Comparison of ENCODE assay signal across 1 cellular context in the genomic region with DNA sequence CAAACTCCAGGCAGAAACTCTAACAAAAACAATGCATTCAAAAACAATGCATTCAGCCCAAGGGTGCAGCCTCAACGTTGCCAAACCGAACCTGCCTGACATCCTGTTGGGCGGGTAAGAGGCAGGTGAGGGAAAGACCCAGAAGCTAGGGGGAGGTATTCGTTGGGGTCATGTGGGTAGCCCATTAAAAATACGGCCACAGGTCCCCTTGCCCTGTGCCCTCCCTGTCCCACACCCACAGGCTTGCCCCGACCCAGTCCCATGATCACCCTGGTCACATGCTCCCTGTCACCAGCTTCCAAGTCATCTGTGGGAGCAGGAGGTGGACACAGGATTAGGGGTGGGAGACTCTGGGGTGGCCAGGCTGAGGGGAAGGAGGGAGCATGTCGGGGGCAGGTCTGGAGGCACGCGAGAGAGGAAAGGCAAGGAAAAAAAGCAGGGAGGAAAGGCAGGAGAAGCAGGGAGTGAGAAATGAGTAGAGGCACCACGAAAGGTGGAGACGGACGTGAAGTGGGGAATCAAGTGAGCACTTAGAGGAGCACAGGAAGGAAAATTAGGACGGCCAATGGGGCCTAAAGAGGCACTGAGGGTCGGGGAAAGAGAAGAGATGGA.
TF ChIP-seq lines count a peak whose summit lies in the region.

No MANE protein-coding gene starts in this region.

TF ChIP-seq in K562, 482 proteins besides CTCF, POLR2A, EP300 and RAD21 (continues in another document):
- TF ChIP-seq NR4A1 (CRISPR knock-in tag; IDR thresholded peaks at IDR 0.05) (no peak), NR4A1 (tag; IDR thresholded peaks at IDR 0.05) (peak; percentile 55; the same call in 1 of the 2 replicates), TAF9B (IDR thresholded peaks at IDR 0.05; ENCODE audit: partially characterized antibody) (peak; percentile 53), NFIX (CRISPR knock-in tag; IDR thresholded peaks at IDR 0.05; ENCODE audit: low read depth) (no peak), HDAC1 (IDR thresholded peaks at IDR 0.05) (peak in 1 of 2 experiments; percentile 73; a peak in 2 of 4 replicates), ZNF263 (CRISPR knock-in tag; IDR thresholded peaks at IDR 0.05; ENCODE audit: borderline replicate concordance) (0 out of 2 replicates have a peak, but pooled peaks have one; percentile 26), TAF7 (tag; IDR thresholded peaks at IDR 0.05) (peak; percentile 34; the same call in 1 of the 2 replicates), TOE1 (IDR thresholded peaks at IDR 0.05; ENCODE audit: borderline replicate concordance) (peak; percentile 71), TOE1 (CRISPR knock-in tag; IDR thresholded peaks at IDR 0.05; ENCODE audit: borderline replicate concordance, low read depth) (no peak), ZNF766 (CRISPR knock-in tag; conservative IDR thresholded peaks at IDR 0.05) (peak; percentile 20; the same call in 1 of the 2 replicates), HDGF (IDR thresholded peaks at IDR 0.05) (peak; percentile 95), PCBP2 (IDR thresholded peaks at IDR 0.05; ENCODE audit: low read depth, low read length, poor library complexity, severe bottlenecking) (no peak), ELF4 (CRISPR knock-in tag; IDR thresholded peaks at IDR 0.05) (peak; percentile 89), PHB2 (IDR thresholded peaks at IDR 0.05; ENCODE audit: low read depth) (0 out of 2 replicates have a peak, but pooled peaks have one; percentile 40), NR2C1 (IDR thresholded peaks at IDR 0.05) (no peak; the same call in 1 of the 2 replicates), NR2C1 (tag; IDR thresholded peaks at IDR 0.05) (0 out of 2 replicates have a peak, but pooled peaks have one; percentile 23), ZNF347 (CRISPR knock-in tag; IDR thresholded peaks at IDR 0.05; ENCODE audit: low read depth) (no peak), ETV1 (tag; conservative IDR thresholded peaks at IDR 0.05; ENCODE audit: low read depth) (peak; percentile 19; the same call in 1 of the 2 replicates), ZFX (CRISPR knock-in tag; IDR thresholded peaks at IDR 0.05) (no peak), NFIC (IDR thresholded peaks at IDR 0.05) (0 out of 2 replicates have a peak, but pooled peaks have one; percentile 14), CBFA2T2 (conservative IDR thresholded peaks at IDR 0.05) (no peak), EGR1 (conservative IDR thresholded peaks at IDR 0.05) (no peak), HNRNPH1 (optimal IDR thresholded peaks at IDR 0.05; ENCODE audit: low read depth, low read length) (no peak), STAG1 (CRISPR knock-in tag; IDR thresholded peaks at IDR 0.05; ENCODE audit: borderline replicate concordance) (no peak), FOXJ2 (tag; IDR thresholded peaks at IDR 0.05) (peak; percentile 69; the same call in 1 of the 2 replicates), ZNF644 (tag; IDR thresholded peaks at IDR 0.05; ENCODE audit: low read depth) (peak; percentile 60; the same call in 1 of the 2 replicates), ARNT (IDR thresholded peaks at IDR 0.05) (peak in 1 of 2 experiments; percentile 68; a peak in 1 of 4 replicates)
- TF ChIP-seq, protein P1, sequence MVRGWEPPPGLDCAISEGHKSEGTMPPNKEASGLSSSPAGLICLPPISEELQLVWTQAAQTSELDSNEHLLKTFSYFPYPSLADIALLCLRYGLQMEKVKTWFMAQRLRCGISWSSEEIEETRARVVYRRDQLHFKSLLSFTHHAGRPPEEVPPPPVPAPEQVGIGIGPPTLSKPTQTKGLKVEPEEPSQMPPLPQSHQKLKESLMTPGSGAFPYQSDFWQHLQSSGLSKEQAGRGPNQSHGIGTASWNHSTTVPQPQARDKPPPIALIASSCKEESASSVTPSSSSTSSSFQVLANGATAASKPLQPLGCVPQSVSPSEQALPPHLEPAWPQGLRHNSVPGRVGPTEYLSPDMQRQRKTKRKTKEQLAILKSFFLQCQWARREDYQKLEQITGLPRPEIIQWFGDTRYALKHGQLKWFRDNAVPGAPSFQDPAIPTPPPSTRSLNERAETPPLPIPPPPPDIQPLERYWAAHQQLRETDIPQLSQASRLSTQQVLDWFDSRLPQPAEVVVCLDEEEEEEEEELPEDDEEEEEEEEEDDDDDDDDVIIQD (CRISPR knock-in tag; IDR thresholded peaks at IDR 0.05), result 0 out of 2 replicates have a peak, but pooled peaks have one; percentile 36
- TF ChIP-seq, protein P2, sequence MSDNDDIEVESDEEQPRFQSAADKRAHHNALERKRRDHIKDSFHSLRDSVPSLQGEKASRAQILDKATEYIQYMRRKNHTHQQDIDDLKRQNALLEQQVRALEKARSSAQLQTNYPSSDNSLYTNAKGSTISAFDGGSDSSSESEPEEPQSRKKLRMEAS (CRISPR knock-in tag; IDR thresholded peaks at IDR 0.05), result peak; percentile 23; the same call in 1 of the 2 replicates
- TF ChIP-seq, protein P3, sequence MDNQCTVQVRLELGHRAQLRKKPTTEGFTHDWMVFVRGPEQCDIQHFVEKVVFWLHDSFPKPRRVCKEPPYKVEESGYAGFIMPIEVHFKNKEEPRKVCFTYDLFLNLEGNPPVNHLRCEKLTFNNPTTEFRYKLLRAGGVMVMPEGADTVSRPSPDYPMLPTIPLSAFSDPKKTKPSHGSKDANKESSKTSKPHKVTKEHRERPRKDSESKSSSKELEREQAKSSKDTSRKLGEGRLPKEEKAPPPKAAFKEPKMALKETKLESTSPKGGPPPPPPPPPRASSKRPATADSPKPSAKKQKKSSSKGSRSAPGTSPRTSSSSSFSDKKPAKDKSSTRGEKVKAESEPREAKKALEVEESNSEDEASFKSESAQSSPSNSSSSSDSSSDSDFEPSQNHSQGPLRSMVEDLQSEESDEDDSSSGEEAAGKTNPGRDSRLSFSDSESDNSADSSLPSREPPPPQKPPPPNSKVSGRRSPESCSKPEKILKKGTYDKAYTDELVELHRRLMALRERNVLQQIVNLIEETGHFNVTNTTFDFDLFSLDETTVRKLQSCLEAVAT (IDR thresholded peaks at IDR 0.05), result peak; percentile 73 to 88; a peak in 3 of 4 replicates
- TF ChIP-seq, protein P4, sequence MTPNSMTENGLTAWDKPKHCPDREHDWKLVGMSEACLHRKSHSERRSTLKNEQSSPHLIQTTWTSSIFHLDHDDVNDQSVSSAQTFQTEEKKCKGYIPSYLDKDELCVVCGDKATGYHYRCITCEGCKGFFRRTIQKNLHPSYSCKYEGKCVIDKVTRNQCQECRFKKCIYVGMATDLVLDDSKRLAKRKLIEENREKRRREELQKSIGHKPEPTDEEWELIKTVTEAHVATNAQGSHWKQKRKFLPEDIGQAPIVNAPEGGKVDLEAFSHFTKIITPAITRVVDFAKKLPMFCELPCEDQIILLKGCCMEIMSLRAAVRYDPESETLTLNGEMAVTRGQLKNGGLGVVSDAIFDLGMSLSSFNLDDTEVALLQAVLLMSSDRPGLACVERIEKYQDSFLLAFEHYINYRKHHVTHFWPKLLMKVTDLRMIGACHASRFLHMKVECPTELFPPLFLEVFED (CRISPR knock-in tag; conservative IDR thresholded peaks at IDR 0.05), result peak; percentile 93; the same call in 1 of the 2 replicates
- TF ChIP-seq, protein P5, sequence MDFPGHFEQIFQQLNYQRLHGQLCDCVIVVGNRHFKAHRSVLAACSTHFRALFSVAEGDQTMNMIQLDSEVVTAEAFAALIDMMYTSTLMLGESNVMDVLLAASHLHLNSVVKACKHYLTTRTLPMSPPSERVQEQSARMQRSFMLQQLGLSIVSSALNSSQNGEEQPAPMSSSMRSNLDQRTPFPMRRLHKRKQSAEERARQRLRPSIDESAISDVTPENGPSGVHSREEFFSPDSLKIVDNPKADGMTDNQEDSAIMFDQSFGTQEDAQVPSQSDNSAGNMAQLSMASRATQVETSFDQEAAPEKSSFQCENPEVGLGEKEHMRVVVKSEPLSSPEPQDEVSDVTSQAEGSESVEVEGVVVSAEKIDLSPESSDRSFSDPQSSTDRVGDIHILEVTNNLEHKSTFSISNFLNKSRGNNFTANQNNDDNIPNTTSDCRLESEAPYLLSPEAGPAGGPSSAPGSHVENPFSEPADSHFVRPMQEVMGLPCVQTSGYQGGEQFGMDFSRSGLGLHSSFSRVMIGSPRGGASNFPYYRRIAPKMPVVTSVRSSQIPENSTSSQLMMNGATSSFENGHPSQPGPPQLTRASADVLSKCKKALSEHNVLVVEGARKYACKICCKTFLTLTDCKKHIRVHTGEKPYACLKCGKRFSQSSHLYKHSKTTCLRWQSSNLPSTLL (IDR thresholded peaks at IDR 0.05), result 0 out of 2 replicates have a peak, but pooled peaks have one; percentile 32
- TF ChIP-seq, protein P6, sequence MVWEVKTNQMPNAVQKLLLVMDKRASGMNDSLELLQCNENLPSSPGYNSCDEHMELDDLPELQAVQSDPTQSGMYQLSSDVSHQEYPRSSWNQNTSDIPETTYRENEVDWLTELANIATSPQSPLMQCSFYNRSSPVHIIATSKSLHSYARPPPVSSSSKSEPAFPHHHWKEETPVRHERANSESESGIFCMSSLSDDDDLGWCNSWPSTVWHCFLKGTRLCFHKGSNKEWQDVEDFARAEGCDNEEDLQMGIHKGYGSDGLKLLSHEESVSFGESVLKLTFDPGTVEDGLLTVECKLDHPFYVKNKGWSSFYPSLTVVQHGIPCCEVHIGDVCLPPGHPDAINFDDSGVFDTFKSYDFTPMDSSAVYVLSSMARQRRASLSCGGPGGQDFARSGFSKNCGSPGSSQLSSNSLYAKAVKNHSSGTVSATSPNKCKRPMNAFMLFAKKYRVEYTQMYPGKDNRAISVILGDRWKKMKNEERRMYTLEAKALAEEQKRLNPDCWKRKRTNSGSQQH (CRISPR knock-in tag; IDR thresholded peaks at IDR 0.05), result peak; percentile 75; the same call in 1 of the 2 replicates
- TF ChIP-seq, protein P7, sequence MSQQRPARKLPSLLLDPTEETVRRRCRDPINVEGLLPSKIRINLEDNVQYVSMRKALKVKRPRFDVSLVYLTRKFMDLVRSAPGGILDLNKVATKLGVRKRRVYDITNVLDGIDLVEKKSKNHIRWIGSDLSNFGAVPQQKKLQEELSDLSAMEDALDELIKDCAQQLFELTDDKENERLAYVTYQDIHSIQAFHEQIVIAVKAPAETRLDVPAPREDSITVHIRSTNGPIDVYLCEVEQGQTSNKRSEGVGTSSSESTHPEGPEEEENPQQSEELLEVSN (IDR thresholded peaks at IDR 0.05; ENCODE audit: borderline replicate concordance in 1 of 2, extremely low read depth in 1 of 2, insufficient read depth in 1 of 2, insufficient read length in 1 of 2, low read depth in 1 of 2, low read length in 1 of 2, poor library complexity in 1 of 2, severe bottlenecking in 1 of 2), result peak in 1 of 2 experiments; percentile 40
- TF ChIP-seq, protein P8, sequence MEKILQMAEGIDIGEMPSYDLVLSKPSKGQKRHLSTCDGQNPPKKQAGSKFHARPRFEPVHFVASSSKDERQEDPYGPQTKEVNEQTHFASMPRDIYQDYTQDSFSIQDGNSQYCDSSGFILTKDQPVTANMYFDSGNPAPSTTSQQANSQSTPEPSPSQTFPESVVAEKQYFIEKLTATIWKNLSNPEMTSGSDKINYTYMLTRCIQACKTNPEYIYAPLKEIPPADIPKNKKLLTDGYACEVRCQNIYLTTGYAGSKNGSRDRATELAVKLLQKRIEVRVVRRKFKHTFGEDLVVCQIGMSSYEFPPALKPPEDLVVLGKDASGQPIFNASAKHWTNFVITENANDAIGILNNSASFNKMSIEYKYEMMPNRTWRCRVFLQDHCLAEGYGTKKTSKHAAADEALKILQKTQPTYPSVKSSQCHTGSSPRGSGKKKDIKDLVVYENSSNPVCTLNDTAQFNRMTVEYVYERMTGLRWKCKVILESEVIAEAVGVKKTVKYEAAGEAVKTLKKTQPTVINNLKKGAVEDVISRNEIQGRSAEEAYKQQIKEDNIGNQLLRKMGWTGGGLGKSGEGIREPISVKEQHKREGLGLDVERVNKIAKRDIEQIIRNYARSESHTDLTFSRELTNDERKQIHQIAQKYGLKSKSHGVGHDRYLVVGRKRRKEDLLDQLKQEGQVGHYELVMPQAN (IDR thresholded peaks at IDR 0.05; ENCODE audit: borderline replicate concordance), result 0 out of 2 replicates have a peak, but pooled peaks have one; percentile 53
- TF ChIP-seq, protein P9, sequence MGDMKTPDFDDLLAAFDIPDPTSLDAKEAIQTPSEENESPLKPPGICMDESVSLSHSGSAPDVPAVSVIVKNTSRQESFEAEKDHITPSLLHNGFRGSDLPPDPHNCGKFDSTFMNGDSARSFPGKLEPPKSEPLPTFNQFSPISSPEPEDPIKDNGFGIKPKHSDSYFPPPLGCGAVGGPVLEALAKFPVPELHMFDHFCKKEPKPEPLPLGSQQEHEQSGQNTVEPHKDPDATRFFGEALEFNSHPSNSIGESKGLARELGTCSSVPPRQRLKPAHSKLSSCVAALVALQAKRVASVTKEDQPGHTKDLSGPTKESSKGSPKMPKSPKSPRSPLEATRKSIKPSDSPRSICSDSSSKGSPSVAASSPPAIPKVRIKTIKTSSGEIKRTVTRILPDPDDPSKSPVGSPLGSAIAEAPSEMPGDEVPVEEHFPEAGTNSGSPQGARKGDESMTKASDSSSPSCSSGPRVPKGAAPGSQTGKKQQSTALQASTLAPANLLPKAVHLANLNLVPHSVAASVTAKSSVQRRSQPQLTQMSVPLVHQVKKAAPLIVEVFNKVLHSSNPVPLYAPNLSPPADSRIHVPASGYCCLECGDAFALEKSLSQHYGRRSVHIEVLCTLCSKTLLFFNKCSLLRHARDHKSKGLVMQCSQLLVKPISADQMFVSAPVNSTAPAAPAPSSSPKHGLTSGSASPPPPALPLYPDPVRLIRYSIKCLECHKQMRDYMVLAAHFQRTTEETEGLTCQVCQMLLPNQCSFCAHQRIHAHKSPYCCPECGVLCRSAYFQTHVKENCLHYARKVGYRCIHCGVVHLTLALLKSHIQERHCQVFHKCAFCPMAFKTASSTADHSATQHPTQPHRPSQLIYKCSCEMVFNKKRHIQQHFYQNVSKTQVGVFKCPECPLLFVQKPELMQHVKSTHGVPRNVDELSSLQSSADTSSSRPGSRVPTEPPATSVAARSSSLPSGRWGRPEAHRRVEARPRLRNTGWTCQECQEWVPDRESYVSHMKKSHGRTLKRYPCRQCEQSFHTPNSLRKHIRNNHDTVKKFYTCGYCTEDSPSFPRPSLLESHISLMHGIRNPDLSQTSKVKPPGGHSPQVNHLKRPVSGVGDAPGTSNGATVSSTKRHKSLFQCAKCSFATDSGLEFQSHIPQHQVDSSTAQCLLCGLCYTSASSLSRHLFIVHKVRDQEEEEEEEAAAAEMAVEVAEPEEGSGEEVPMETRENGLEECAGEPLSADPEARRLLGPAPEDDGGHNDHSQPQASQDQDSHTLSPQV (IDR thresholded peaks at IDR 0.05), result peak; percentile 87; the same call in 1 of the 2 replicates
- TF ChIP-seq, protein P10, sequence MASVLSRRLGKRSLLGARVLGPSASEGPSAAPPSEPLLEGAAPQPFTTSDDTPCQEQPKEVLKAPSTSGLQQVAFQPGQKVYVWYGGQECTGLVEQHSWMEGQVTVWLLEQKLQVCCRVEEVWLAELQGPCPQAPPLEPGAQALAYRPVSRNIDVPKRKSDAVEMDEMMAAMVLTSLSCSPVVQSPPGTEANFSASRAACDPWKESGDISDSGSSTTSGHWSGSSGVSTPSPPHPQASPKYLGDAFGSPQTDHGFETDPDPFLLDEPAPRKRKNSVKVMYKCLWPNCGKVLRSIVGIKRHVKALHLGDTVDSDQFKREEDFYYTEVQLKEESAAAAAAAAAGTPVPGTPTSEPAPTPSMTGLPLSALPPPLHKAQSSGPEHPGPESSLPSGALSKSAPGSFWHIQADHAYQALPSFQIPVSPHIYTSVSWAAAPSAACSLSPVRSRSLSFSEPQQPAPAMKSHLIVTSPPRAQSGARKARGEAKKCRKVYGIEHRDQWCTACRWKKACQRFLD (CRISPR knock-in tag; IDR thresholded peaks at IDR 0.05), result no peak
